8 cellular contexts compared by ENCODE assay signal in the genomic region with DNA sequence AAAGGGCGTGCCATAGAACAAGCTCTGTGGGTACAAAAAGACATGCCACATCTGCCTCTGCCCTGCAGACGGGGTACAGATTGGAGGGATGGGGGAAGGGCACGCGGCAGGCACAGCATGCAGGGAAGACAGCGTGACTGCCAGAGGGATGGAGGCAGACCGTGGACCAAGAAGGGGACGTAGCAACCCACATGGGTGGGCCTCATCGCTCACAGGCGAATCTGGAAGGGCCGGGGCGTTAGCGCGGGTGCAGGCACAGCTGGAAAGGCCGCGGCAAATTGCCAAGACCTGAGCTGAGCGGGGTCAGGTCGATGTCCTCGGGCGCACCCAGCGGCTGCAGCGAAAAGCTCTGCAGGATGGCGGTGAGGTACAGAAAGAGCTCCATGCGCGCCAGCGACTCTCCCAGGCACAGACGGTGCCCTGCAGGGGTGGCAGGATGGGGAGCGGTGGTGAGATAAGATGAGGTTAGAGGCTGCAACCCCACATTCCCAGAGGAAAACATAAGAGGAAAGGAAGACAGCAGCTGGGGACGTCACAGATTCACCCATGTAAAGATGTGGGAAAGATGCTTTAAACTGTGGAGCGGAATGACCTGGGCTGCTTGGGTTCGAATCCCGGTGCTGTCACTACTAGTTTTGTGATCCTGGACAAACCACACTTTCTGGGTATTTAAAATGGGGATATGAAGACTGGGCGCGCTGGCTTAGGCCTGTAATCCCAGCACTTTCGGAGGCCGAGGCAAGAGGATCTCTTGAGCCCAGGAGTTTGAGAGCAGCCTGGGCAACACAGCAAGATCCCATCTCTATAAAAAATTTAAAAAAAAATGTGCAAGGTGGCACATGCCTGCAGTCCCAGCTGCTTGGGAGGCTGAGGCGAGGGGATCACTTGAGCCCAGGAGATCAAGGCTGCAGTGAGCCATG. TPM values are rescaled to one million over a fixed set of nuclear protein-coding genes. Genes with fewer than 3 reads are reported as not detected.
DNase-seq lines count a peak whose midpoint lies in the region; ATAC-seq and TF ChIP-seq lines count a peak whose summit lies in the region.
"Not testable (repeated sequence)": the region's sequence is repeated elsewhere in the genome, so short reads cannot be mapped to it uniquely, and the experiment has no call there.

No MANE protein-coding gene starts in this region.

- DNase-seq in DND-41, result not testable (repeated sequence)
- DNase-seq in activated CD8-positive, alpha-beta memory T cell treated with anti-CD3 and anti-CD28 coated beads for 24 hours, result peak; percentile 90
- DNase-seq in caudate nucleus (lab: John Stamatoyannopoulos, UW) (peak in 47 of 61 donors; percentile 21 to 87 (median 48)), iPS-NIHi11 (ENCODE audit: low spot score) (peak; percentile 33), posterior vena cava (ENCODE audit: low spot score) (peak; percentile 94)

- H3K27me3 ChIP-seq in DND-41 (ENCODE audit: insufficient read depth, low read length, poor library complexity); OCI-LY1 (ENCODE audit: insufficient read depth, low read length); stomach smooth muscle (ENCODE audit: control insufficient read depth in 1 of 2, insufficient read depth in 2 of 2, low read length in 2 of 2): not testable (repeated sequence)

- not testable (repeated sequence) for H3K4me2 ChIP-seq in DND-41 (ENCODE audit: insufficient read depth, low read length)
- peak overlapping the region; percentile 50 for H3K4me2 ChIP-seq in OCI-LY1 (ENCODE audit: low read length)

- H2AFZ ChIP-seq in DND-41 (ENCODE audit: low read depth, low read length); OCI-LY1 (ENCODE audit: low read length): not testable (repeated sequence)

- H3K9me2 ChIP-seq in OCI-LY1 (ENCODE audit: low read depth, low read length), result not testable (repeated sequence)

- ATAC-seq in DND-41 (ENCODE audit: insufficient read depth, low read depth) (peak; percentile 52), HG03354 (IDR thresholded peaks at IDR 0.05; ENCODE audit: poor library complexity, severe bottlenecking, unreplicated experiment) (peak; percentile 51)

- H3K9ac ChIP-seq in DND-41 (ENCODE audit: low read depth, low read length); OCI-LY1 (ENCODE audit: low read length); stomach smooth muscle (ENCODE audit: low read length in 2 of 2): not testable (repeated sequence)

- H3K36me3 ChIP-seq in DND-41 (ENCODE audit: insufficient read depth, low read length); OCI-LY1 (ENCODE audit: insufficient read depth, low read length); stomach smooth muscle (ENCODE audit: control insufficient read depth in 2 of 2, insufficient read depth in 2 of 2, low read length in 2 of 2): not testable (repeated sequence)

- intact Hi-C loops in posterior vena cava (cut with DNase I), result not testable (repeated sequence)

- H3K9me3 ChIP-seq in DND-41 (ENCODE audit: insufficient read depth, low read length, severe bottlenecking); OCI-LY1 (ENCODE audit: low read length); stomach smooth muscle (ENCODE audit: control insufficient read depth in 2 of 2, low read length in 2 of 2): not testable (repeated sequence)

- H3K79me2 ChIP-seq in DND-41 (ENCODE audit: insufficient read depth, low read length); OCI-LY1 (ENCODE audit: insufficient read depth, low read length): not testable (repeated sequence)

- not testable (repeated sequence) for H3F3A ChIP-seq in OCI-LY1 (ENCODE audit: insufficient read depth, low read length)

- H3K4me1 ChIP-seq in DND-41 (ENCODE audit: insufficient read depth, low read length), result not testable (repeated sequence)
- H3K4me1 ChIP-seq in OCI-LY1 (ENCODE audit: insufficient read depth, low read length, severe bottlenecking) (peaks cover 11% of the 10 kb centered on the region), stomach smooth muscle (ENCODE audit: control insufficient read depth, insufficient read depth, low read length) (peaks cover 23% of the 10 kb centered on the region)

- H3K27ac ChIP-seq in DND-41 (ENCODE audit: low read length); OCI-LY1 (ENCODE audit: low read depth, low read length, poor library complexity, severe bottlenecking); caudate nucleus (ENCODE audit: low read depth, low read length); stomach smooth muscle (ENCODE audit: low read length): not testable (repeated sequence)

- H4K20me1 ChIP-seq in DND-41 (ENCODE audit: insufficient read depth, low read length); OCI-LY1 (ENCODE audit: insufficient read depth, low read length): not testable (repeated sequence)

- H3K4me3 ChIP-seq in DND-41 (ENCODE audit: low read depth in 1 of 2, low read length in 2 of 2); OCI-LY1 (ENCODE audit: low read depth, low read length, poor library complexity, severe bottlenecking): not testable (repeated sequence)
- peak overlapping the region; percentile 57 to 69 for H3K4me3 ChIP-seq in stomach smooth muscle (ENCODE audit: low read length in 2 of 2)

- not testable (repeated sequence) for TF ChIP-seq CTCF in DND-41 (IDR thresholded peaks at IDR 0.05; ENCODE audit: borderline replicate concordance, extremely low read depth, low read length, poor library complexity, severe bottlenecking)
- peak; percentile 34 for TF ChIP-seq CTCF in OCI-LY1 (IDR thresholded peaks at IDR 0.05; ENCODE audit: low read length)

RNA-seq across cellular contexts. Expression of gene EGLN2, which starts 19.7 kb away (rescaled TPM):
- total RNA-seq in posterior vena cava, result 10 to 100 TPM; 76.3 to 89.0 TPM

RNA-seq across cellular contexts. Expression of gene CYP2A6, which starts 31.5 kb away (rescaled TPM):
- not detected for total RNA-seq in posterior vena cava

RNA-seq across cellular contexts. Expression of gene RAB4B, which starts 40.7 kb away (rescaled TPM):
- 10 to 100 TPM; 20.5 to 24.5 TPM for total RNA-seq in posterior vena cava

RNA-seq across cellular contexts. Expression of gene MIA, which starts 43.4 kb away (rescaled TPM):
- 1 to 10 TPM in 1 of 2 donors, not detected in 1; 1.6 TPM for total RNA-seq in posterior vena cava
